34 cellular contexts compared by ENCODE assay signal in genomic region chr4:138567696-138568095, GRCh38.
"Had no signal": no experiment of that assay in that cellular context is flagged by ENCODE, and none has a peak within 500 bp of the region (broad histone marks: within the 10 kb centered on the region; RNA-seq: fewer than 3 reads in every experiment).

No MANE protein-coding gene starts in this region.

- H3K4me1 ChIP-seq: body of pancreas, foreskin keratinocyte, left lung, lower lobe of right lung, right lobe of liver had no signal

- H3K36me3 ChIP-seq: cardiac muscle cell, heart right ventricle, left lung, lower lobe of right lung, neutrophil, ovary, right lobe of liver, thoracic aorta had no signal

- H3K9me3 Mint-ChIP-seq: activated CD4-positive, alpha-beta memory T cell treated with anti-CD3 and anti-CD28 coated beads for 36 hours; activated naive CD4-positive, alpha-beta T cell treated with anti-CD3 and anti-CD28 coated beads for 36 hours; activated naive CD8-positive, alpha-beta T cell treated with anti-CD3 and anti-CD28 coated beads for 36 hours; activated T-helper 1 cell treated with anti-CD3 and anti-CD28 coated beads, Interleukin-12 subunit alpha, Interleukin-12 subunit beta, Interleukin-2, Interleukin-4 antibody, amounts not matched to agents 30 ng/mL and 10 ng/mL and 1 ng/mL, durations not matched to agents 14 hours and 24 hours and 36 hours; nephron progenitor cell; stimulated activated naive CD8-positive, alpha-beta T cell treated with anti-CD3 and anti-CD28 coated beads, Interleukin-15, Interleukin-2, amounts not matched to agents 100 ng/mL and 50 ng/mL, for 24 hours had no signal

- H3K36me3 Mint-ChIP-seq: activated CD4-positive, alpha-beta memory T cell treated with anti-CD3 and anti-CD28 coated beads for 36 hours; activated naive CD8-positive, alpha-beta T cell treated with anti-CD3 and anti-CD28 coated beads for 36 hours; naive B cell; stimulated activated effector memory CD8-positive, alpha-beta T cell treated with anti-CD3 and anti-CD28 coated beads, Interleukin-12 subunit alpha, Interleukin-12 subunit beta, amount 100 ng/mL, for 72 hours had no signal

- H3K27ac ChIP-seq: body of pancreas, cardiac muscle cell, foreskin keratinocyte, heart right ventricle, left lung, lower lobe of right lung, neutrophil, ovary, right lobe of liver, skin epidermis, thoracic aorta, VCaP had no signal

- H3K4me1 Mint-ChIP-seq: activated naive CD8-positive, alpha-beta T cell treated with anti-CD3 and anti-CD28 coated beads for 36 hours; naive B cell; stimulated activated effector memory CD8-positive, alpha-beta T cell treated with anti-CD3 and anti-CD28 coated beads, Interleukin-12 subunit alpha, Interleukin-12 subunit beta, amount 100 ng/mL, for 72 hours had no signal

- DNase-seq: activated CD4-positive, alpha-beta memory T cell treated with anti-CD3 and anti-CD28 coated beads for 36 hours; activated CD4-positive, alpha-beta T cell treated with anti-CD3 and anti-CD28 coated beads for 48 hours; activated CD8-positive, alpha-beta memory T cell treated with anti-CD3 and anti-CD28 coated beads, Interleukin-2, amount 50 U/mL, for 4 hours; activated effector memory CD4-positive, alpha-beta T cell treated with anti-CD3 and anti-CD28 coated beads, Interleukin-2, amount 50 U/mL, for 16 hours; activated naive CD4-positive, alpha-beta T cell treated with anti-CD3 and anti-CD28 coated beads for 36 hours; activated naive CD8-positive, alpha-beta T cell treated with anti-CD3 and anti-CD28 coated beads for 36 hours; activated T-cell treated with anti-CD3 and anti-CD28 coated beads, Interleukin-2, amount 50 U/mL, for 1 hour; amygdala; body of pancreas; cerebellar nuclear complex; cortex of kidney; effector memory CD8-positive, alpha-beta T cell; erythroblast; foreskin keratinocyte; heart right ventricle; left lung; lower lobe of right lung; naive B cell; nephron progenitor cell; ovary; right lobe of liver; stimulated activated CD4-positive, alpha-beta T cell treated with anti-CD3 and anti-CD28 coated beads, Interleukin-4, amount 100 ng/mL, for 24 hours; T-helper 9 cell; trophoblast cell had no signal

- H3K9me3 ChIP-seq: body of pancreas, heart right ventricle, left lung, lower lobe of right lung, neutrophil, ovary, right lobe of liver, thoracic aorta had no signal

- H3K27me3 ChIP-seq: body of pancreas, cardiac muscle cell, foreskin keratinocyte, heart right ventricle, left lung, ovary, right lobe of liver had no signal

- H3K4me3 ChIP-seq: body of pancreas, cardiac muscle cell, heart right ventricle, left lung, lower lobe of right lung, ovary, right lobe of liver, skin epidermis, thoracic aorta had no signal

- H3K27ac Mint-ChIP-seq: activated CD4-positive, alpha-beta memory T cell treated with anti-CD3 and anti-CD28 coated beads for 36 hours; activated naive CD4-positive, alpha-beta T cell treated with anti-CD3 and anti-CD28 coated beads for 36 hours; activated naive CD8-positive, alpha-beta T cell treated with anti-CD3 and anti-CD28 coated beads for 36 hours; activated T-helper 1 cell treated with anti-CD3 and anti-CD28 coated beads, Interleukin-12 subunit alpha, Interleukin-12 subunit beta, Interleukin-2, Interleukin-4 antibody, amounts not matched to agents 30 ng/mL and 10 ng/mL and 1 ng/mL, durations not matched to agents 14 hours and 24 hours and 36 hours; effector memory CD8-positive, alpha-beta T cell; naive B cell; nephron progenitor cell; progenitor cell of endocrine pancreas; stimulated activated effector memory CD8-positive, alpha-beta T cell treated with anti-CD3 and anti-CD28 coated beads, Interleukin-12 subunit alpha, Interleukin-12 subunit beta, amount 100 ng/mL, for 72 hours; stimulated activated naive CD8-positive, alpha-beta T cell treated with anti-CD3 and anti-CD28 coated beads, Interleukin-15, Interleukin-2, amounts not matched to agents 100 ng/mL and 50 ng/mL, for 24 hours had no signal

- H3K4me3 Mint-ChIP-seq: activated CD4-positive, alpha-beta memory T cell treated with anti-CD3 and anti-CD28 coated beads for 36 hours; activated naive CD4-positive, alpha-beta T cell treated with anti-CD3 and anti-CD28 coated beads for 36 hours; activated naive CD8-positive, alpha-beta T cell treated with anti-CD3 and anti-CD28 coated beads for 36 hours; activated T-helper 1 cell treated with anti-CD3 and anti-CD28 coated beads, Interleukin-12 subunit alpha, Interleukin-12 subunit beta, Interleukin-2, Interleukin-4 antibody, amounts not matched to agents 30 ng/mL and 10 ng/mL and 1 ng/mL, durations not matched to agents 14 hours and 24 hours and 36 hours; effector memory CD8-positive, alpha-beta T cell; naive B cell; nephron progenitor cell; stimulated activated effector memory CD8-positive, alpha-beta T cell treated with anti-CD3 and anti-CD28 coated beads, Interleukin-12 subunit alpha, Interleukin-12 subunit beta, amount 100 ng/mL, for 72 hours; stimulated activated naive CD8-positive, alpha-beta T cell treated with anti-CD3 and anti-CD28 coated beads, Interleukin-15, Interleukin-2, amounts not matched to agents 100 ng/mL and 50 ng/mL, for 24 hours had no signal

- H3K27me3 Mint-ChIP-seq: activated CD4-positive, alpha-beta memory T cell treated with anti-CD3 and anti-CD28 coated beads for 36 hours; activated naive CD8-positive, alpha-beta T cell treated with anti-CD3 and anti-CD28 coated beads for 36 hours; effector memory CD8-positive, alpha-beta T cell; naive B cell; progenitor cell of endocrine pancreas; stimulated activated naive CD8-positive, alpha-beta T cell treated with anti-CD3 and anti-CD28 coated beads, Interleukin-15, Interleukin-2, amounts not matched to agents 100 ng/mL and 50 ng/mL, for 24 hours had no signal

- ATAC-seq: activated CD4-positive, CD25-positive, alpha-beta regulatory T cell treated with anti-CD3 and anti-CD28 coated beads, Interleukin-2, amount 50 U/mL, for 24 hours; body of pancreas; effector memory CD8-positive, alpha-beta T cell; foreskin keratinocyte; heart right ventricle; left lung; lower lobe of right lung; right lobe of liver; stimulated activated effector memory CD8-positive, alpha-beta T cell treated with anti-CD3 and anti-CD28 coated beads, Interleukin-12 subunit alpha, Interleukin-12 subunit beta, amount 100 ng/mL, for 72 hours had no signal
